Comparison of ENCODE assay signal across 16 cellular contexts in the genomic region with DNA sequence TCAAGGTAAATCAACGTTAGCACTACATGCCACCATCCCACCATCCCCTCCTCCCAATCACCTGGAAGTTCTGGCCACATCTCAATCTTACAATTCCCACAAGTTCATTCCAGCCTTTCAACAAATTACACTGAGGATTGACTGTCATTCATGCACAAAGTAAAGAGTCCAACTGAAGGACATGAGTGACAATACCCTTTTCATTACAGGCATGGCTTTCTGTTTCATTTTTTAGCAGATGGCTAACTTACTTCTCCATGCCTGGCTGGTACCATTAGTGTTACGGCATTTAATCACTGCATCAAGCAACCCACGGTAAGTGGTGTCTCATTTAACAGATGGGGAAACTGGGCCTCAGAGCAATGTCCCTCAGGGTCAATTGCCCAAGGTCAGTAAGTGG.
DNase-seq lines count a peak whose midpoint lies in the region; ATAC-seq and TF ChIP-seq lines count a peak whose summit lies in the region.
"Had no signal": no experiment of that assay in that cellular context is flagged by ENCODE, and none has a peak within 500 bp of the region (broad histone marks: within the 10 kb centered on the region; RNA-seq: fewer than 3 reads in every experiment).

No MANE protein-coding gene starts in this region.

- peak overlapping the region; percentile 6; the same call in 1 of the 2 replicates for H3K9ac ChIP-seq in OCI-LY1 (ENCODE audit: low read length)

- H3K36me3 ChIP-seq in OCI-LY1 (ENCODE audit: insufficient read depth, low read length) (no peaks in the 10 kb centered on the region), spleen (peaks cover 0 to 21% (median 4%) of the 10 kb centered on the region in 6 donors)
- H3K36me3 ChIP-seq: SJSA1, uterus had no signal

- peak overlapping the region; percentile 45 for H3K4me2 ChIP-seq in OCI-LY1 (ENCODE audit: low read length)

- 0 out of 2 replicates have a peak, but pooled peaks cover 3% of the 10 kb centered on the region for H3F3A ChIP-seq in OCI-LY1 (ENCODE audit: insufficient read depth, low read length)

- TF ChIP-seq POLR2A in spleen (IDR thresholded peaks at IDR 0.05) = no peak

- ATAC-seq in Right ventricle myocardium inferior (peak; percentile 8), left ventricle myocardium superior (no peak), HG02798 (IDR thresholded peaks at IDR 0.05; ENCODE audit: poor library complexity, unreplicated experiment) (peak; percentile 68), GM19455 (IDR thresholded peaks at IDR 0.05; ENCODE audit: unreplicated experiment) (no peak)

- H3K9me3 ChIP-seq in OCI-LY1 (ENCODE audit: low read length) = no peaks in the 10 kb centered on the region
- no peaks in the 10 kb centered on the region for H3K9me3 ChIP-seq in spleen
- H3K9me3 ChIP-seq: SJSA1, uterus had no signal

- no peak for DNase-seq in Right ventricle myocardium inferior (ENCODE audit: missing footprints)
- DNase-seq in left ventricle myocardium superior = no peak
- DNase-seq in spleen = no peak
- no peak for DNase-seq in stimulated activated CD4-positive, alpha-beta T cell treated with anti-CD3 and anti-CD28 coated beads, Interleukin-4, amount 100 ng/mL, for 4 hours
- no peak for DNase-seq in MV-4-11 (lab: John Stamatoyannopoulos, UW)
- DNase-seq: amniotic stem cell, H7, left cardiac atrium, NCI-H526, small intestine, uterus had no signal

- H3K27me3 ChIP-seq in OCI-LY1 (ENCODE audit: insufficient read depth, low read length) (no peaks in the 10 kb centered on the region), spleen (replicated peaks in 1 of 7) (no peaks in the 10 kb centered on the region)
- H3K27me3 ChIP-seq: SJSA1, uterus had no signal

- WGBS in spleen, 5 donors = 33 to 73% (median 55%) methylated on average over 3 of the region's 3 CpGs

- no peak overlapping the region; the same call in 1 of the 2 replicates for H2AFZ ChIP-seq in OCI-LY1 (ENCODE audit: low read length)

- H3K9me2 ChIP-seq in OCI-LY1 (ENCODE audit: low read depth, low read length) = no peaks in the 10 kb centered on the region

- no peak overlapping the region for H3K4me3 ChIP-seq in OCI-LY1 (ENCODE audit: low read depth, low read length, poor library complexity, severe bottlenecking)
- no peak overlapping the region for H3K4me3 ChIP-seq in spleen
- H3K4me3 ChIP-seq: SJSA1, uterus had no signal

- TF ChIP-seq CTCF in OCI-LY1 (IDR thresholded peaks at IDR 0.05; ENCODE audit: low read length) = no peak
- no peak for TF ChIP-seq CTCF in spleen (IDR thresholded peaks at IDR 0.05 in 8 of 11, conservative IDR thresholded peaks at IDR 0.05 in 3 of 11)

- H3K27ac ChIP-seq in OCI-LY1 (ENCODE audit: low read depth, low read length, poor library complexity, severe bottlenecking) (peak overlapping the region; percentile 41), spleen (peak overlapping the region in 6 of 8 donors; percentile 9 to 67 (median 42))
- H3K27ac ChIP-seq: HL-60, SJSA1, uterus had no signal

- H3K4me1 ChIP-seq in OCI-LY1 (ENCODE audit: insufficient read depth, low read length, severe bottlenecking) (peaks cover 61% of the 10 kb centered on the region), spleen (peaks cover 13 to 87% (median 65%) of the 10 kb centered on the region in 6 donors)

- H4K20me1 ChIP-seq in OCI-LY1 (ENCODE audit: insufficient read depth, low read length) = no peaks in the 10 kb centered on the region

- intact Hi-C loops in Right ventricle myocardium inferior (cut with DNase I) (no loop called here), left ventricle myocardium superior (cut with micrococcal nuclease) (no loop called here), spleen (cut with DNase I; ENCODE audit: low total_unique reads) (no loop called here)

- H3K79me2 ChIP-seq in OCI-LY1 (ENCODE audit: insufficient read depth, low read length) = no peaks in the 10 kb centered on the region

Comparison
In these comparisons a context has a peak if more than half of its experiments do, and no peak if none do; other contexts are left out.
1. ATAC-seq: peak in Right ventricle myocardium inferior (single experiment) and HG02798 (single experiment); none in left ventricle myocardium superior (single experiment) and GM19455 (single experiment).